1 cellular context compared by ENCODE assay signal in the genomic region with DNA sequence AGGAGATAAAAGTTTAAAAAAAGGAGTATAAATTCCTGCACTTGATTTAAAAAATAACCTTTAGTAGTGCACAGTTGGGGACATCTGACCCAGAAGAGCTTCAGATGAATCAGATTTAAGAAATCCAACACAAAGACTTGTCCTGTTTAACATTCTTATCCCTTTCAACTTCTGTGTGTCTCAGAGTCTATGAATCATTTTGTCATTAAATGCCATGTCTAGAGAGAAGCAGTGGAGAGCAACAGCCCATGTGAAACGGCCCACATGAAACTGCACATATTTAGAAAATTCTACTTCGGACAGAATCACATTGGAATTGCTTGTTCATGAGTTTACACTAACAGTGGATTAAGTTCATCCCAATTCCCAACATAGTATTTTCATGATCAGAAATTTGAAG.
TF ChIP-seq lines count a peak whose summit lies in the region.

No MANE protein-coding gene starts in this region.

TF ChIP-seq in IMR-90, 13 proteins besides CTCF, POLR2A, EP300 and RAD21 (continued from another document):
- no peak for TF ChIP-seq CEBPB (IDR thresholded peaks at IDR 0.05; ENCODE audit: low read depth, low read length)
- TF ChIP-seq, protein P1, sequence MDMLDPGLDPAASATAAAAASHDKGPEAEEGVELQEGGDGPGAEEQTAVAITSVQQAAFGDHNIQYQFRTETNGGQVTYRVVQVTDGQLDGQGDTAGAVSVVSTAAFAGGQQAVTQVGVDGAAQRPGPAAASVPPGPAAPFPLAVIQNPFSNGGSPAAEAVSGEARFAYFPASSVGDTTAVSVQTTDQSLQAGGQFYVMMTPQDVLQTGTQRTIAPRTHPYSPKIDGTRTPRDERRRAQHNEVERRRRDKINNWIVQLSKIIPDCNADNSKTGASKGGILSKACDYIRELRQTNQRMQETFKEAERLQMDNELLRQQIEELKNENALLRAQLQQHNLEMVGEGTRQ (IDR thresholded peaks at IDR 0.05; ENCODE audit: low read depth, low read length) = no peak
- no peak for TF ChIP-seq NFE2L2 (IDR thresholded peaks at IDR 0.05; ENCODE audit: low read depth, low read length)
- TF ChIP-seq BHLHE40 (IDR thresholded peaks at IDR 0.05; ENCODE audit: low read depth, low read length) = no peak
- no peak for TF ChIP-seq MXI1 (IDR thresholded peaks at IDR 0.05; ENCODE audit: borderline replicate concordance, low read depth, low read length)
TF ChIP-seq in IMR-90: peak in this region for 0.
